In the genomic region with DNA sequence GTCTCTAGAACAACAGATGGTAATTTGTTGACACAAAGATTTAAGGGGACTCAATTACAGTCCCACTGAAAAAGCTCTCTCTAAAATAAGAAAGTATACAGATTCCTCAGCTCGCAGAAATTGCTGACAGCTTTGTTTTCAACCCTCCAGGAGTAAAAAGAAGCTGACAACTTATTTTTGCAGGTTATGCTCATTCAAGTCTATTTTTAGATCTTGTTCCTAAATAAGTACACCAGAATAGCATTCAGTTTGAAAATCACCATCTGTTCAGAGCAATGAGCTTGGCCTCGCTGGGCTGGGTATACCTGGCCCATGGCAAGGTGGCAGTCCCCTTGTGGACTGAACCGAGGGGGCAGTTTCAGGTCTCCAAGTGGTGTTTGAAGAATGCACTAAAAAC, we compare ENCODE assay signal across 8 cellular contexts.
DNase-seq lines count a peak whose midpoint lies in the region; ATAC-seq and TF ChIP-seq lines count a peak whose summit lies in the region.

No MANE protein-coding gene starts in this region.

- DNase-seq in CD4-positive, alpha-beta T cell = no peak
- DNase-seq in LoVo (ENCODE audit: low spot score) (peak; percentile 14), myocyte (ENCODE audit: low read depth) (peak; percentile 75), NCI-H146 treated with DMSO at 0.1 percent for 48 hours (lab: John Stamatoyannopoulos, UW; ENCODE audit: unreplicated experiment) (no peak), SW480 (ENCODE audit: low spot score) (no peak), NCI-H2029 treated with DMSO at 0.1 percent for 48 hours (lab: John Stamatoyannopoulos, UW) (no peak)

- CTCF ChIA-PET in CD4-positive, alpha-beta T cell (lab: Charles Lee) = no interaction called here

- no peaks in the 10 kb centered on the region for H3K36me3 Mint-ChIP-seq in CD4-positive, alpha-beta T cell (ENCODE audit: low read depth)
- H3K36me3 Mint-ChIP-seq in brain = no peaks in the 10 kb centered on the region

- H3K27me3 ChIP-seq in CD4-positive, alpha-beta T cell (ENCODE audit: control insufficient read depth, insufficient read depth, low read length) = no peaks in the 10 kb centered on the region

- intact Hi-C loops in CD4-positive, alpha-beta T cell (cut with DNase I, micrococcal nuclease) = loop anchor here (5.0 to 10.0 kb wide), 4 partner anchors 58 to 235 kb away; a partner anchor contains a TSS

- POLR2A ChIA-PET in CD4-positive, alpha-beta T cell (lab: Charles Lee) = interaction anchor here (0.6 to 1.9 kb wide), 3 partner anchors 15 to 41 kb away, joined by 3 to 5 read pairs (median 4); no protein-coding TSS in a partner anchor

- peak overlapping the region; percentile 69 for H3K4me3 Mint-ChIP-seq in CD4-positive, alpha-beta T cell
- H3K4me3 Mint-ChIP-seq in brain = peak overlapping the region; percentile 72 to 86 (median 79)

- no peak for TF ChIP-seq CTCF in CD4-positive, alpha-beta T cell (IDR thresholded peaks at IDR 0.05)
- no peak for TF ChIP-seq CTCF in brain (conservative IDR thresholded peaks at IDR 0.05)

- H3K27me3 Mint-ChIP-seq in CD4-positive, alpha-beta T cell = no peaks in the 10 kb centered on the region
- peaks cover 14% of the 10 kb centered on the region for H3K27me3 Mint-ChIP-seq in brain

- no peak for ATAC-seq in CD4-positive, alpha-beta T cell (ENCODE audit: poor library complexity)
- no peak for ATAC-seq in HG02981 (IDR thresholded peaks at IDR 0.05; ENCODE audit: unreplicated experiment)

- no peaks in the 10 kb centered on the region for H3K9me3 Mint-ChIP-seq in CD4-positive, alpha-beta T cell
- peaks cover 0 to 7% (median 3%) of the 10 kb centered on the region in 5 experiments for H3K9me3 Mint-ChIP-seq in brain

- no peak overlapping the region for H3K27ac Mint-ChIP-seq in CD4-positive, alpha-beta T cell
- H3K27ac Mint-ChIP-seq in brain = peak overlapping the region; percentile 80 to 93 (median 91)

- no peaks in the 10 kb centered on the region for H3K9me3 ChIP-seq in CD4-positive, alpha-beta T cell (ENCODE audit: control insufficient read depth, low read length)

- H3K4me1 Mint-ChIP-seq in CD4-positive, alpha-beta T cell (ENCODE audit: low read depth) = peaks cover 30% of the 10 kb centered on the region
- H3K4me1 Mint-ChIP-seq in brain = peaks cover 57% of the 10 kb centered on the region

- no peak overlapping the region for H3K27ac ChIP-seq in CD4-positive, alpha-beta T cell (ENCODE audit: low read depth, low read length)

Comparison
In these comparisons a context has a peak if more than half of its experiments do, and no peak if none do; other contexts are left out.
1. DNase-seq: peak in LoVo (single experiment) and myocyte (single experiment); none in CD4-positive, alpha-beta T cell (0 of 10), NCI-H146 treated with DMSO at 0.1 percent for 48 hours (single experiment), SW480 (single experiment) and NCI-H2029 treated with DMSO at 0.1 percent for 48 hours (single experiment).